ENCODE assay signal across 16 cellular contexts in genomic region chr4:37095925-37096324, GRCh38.
DNase-seq lines count a peak whose midpoint lies in the region; TF ChIP-seq lines count a peak whose summit lies in the region.
"Had no signal": no experiment of that assay in that cellular context is flagged by ENCODE, and none has a peak within 500 bp of the region (broad histone marks: within the 10 kb centered on the region; RNA-seq: fewer than 3 reads in every experiment).

No MANE protein-coding gene starts in this region.

- H2BK15ac ChIP-seq in mesenchymal stem cell (ENCODE audit: low read depth, poor library complexity, severe bottlenecking): no peak overlapping the region

- CTCF ChIA-PET in CD8-positive, alpha-beta memory T cell (lab: Charles Lee): no interaction called here

- no peaks in the 10 kb centered on the region for H3K4me1 Mint-ChIP-seq in CD8-positive, alpha-beta memory T cell
- H3K4me1 Mint-ChIP-seq: CD4-positive, alpha-beta memory T cell had no signal

- H3K4me1 ChIP-seq in mesenchymal stem cell (ENCODE audit: control insufficient read depth, insufficient read depth, low read depth, low read length): no peaks in the 10 kb centered on the region
- no peaks in the 10 kb centered on the region for H3K4me1 ChIP-seq in vagina
- H3K4me1 ChIP-seq in CD8-positive, alpha-beta memory T cell (ENCODE audit: insufficient read depth, low read length): no peaks in the 10 kb centered on the region
- H3K4me1 ChIP-seq: HAP-1 had no signal

- no peak overlapping the region for H4K91ac ChIP-seq in mesenchymal stem cell (ENCODE audit: low read length)

- DNase-seq in GM12865 (ENCODE audit: low read depth) (peak; percentile 4), RKO (ENCODE audit: low spot score) (peak; percentile 12), mesenchymal stem cell (no peak), vagina (ENCODE audit: extremely low spot score in 2 of 2) (no peak), ureter (ENCODE audit: low spot score) (no peak), activated T-cell treated with anti-CD3 and anti-CD28 coated beads for 4 hours (no peak)
- no peak for DNase-seq in CD8-positive, alpha-beta memory T cell
- DNase-seq: C1 segment of cervical spinal cord; Caco-2; CD4-positive, alpha-beta memory T cell; DMS153; DMS79 treated with DMSO at 0.1 percent for 48 hours; GF-D8; GOT3; HFFc6 had no signal

- H3K4me3 ChIP-seq in GM12865 (ENCODE audit: low read depth, low read length) (no peak overlapping the region), mesenchymal stem cell (ENCODE audit: insufficient read depth in 1 of 2, low read depth in 1 of 2, low read length in 2 of 2) (no peak overlapping the region), vagina (no peak overlapping the region)
- no peak overlapping the region for H3K4me3 ChIP-seq in CD8-positive, alpha-beta memory T cell (ENCODE audit: low read length)
- H3K4me3 ChIP-seq: HAP-1 had no signal

- no peak overlapping the region for H2BK5ac ChIP-seq in mesenchymal stem cell (ENCODE audit: low read depth, low read length, poor library complexity, severe bottlenecking)

- peaks cover 0 to 3% (median 3%) of the 10 kb centered on the region in 5 donors for H3K9me3 Mint-ChIP-seq in CD8-positive, alpha-beta memory T cell

- intact Hi-C loops in vagina (cut with DNase I): no loop called here

- H3K27ac Mint-ChIP-seq in CD8-positive, alpha-beta memory T cell: no peak overlapping the region
- H3K27ac Mint-ChIP-seq: CD4-positive, alpha-beta memory T cell; HFFc6 had no signal

- H3K14ac ChIP-seq in mesenchymal stem cell (ENCODE audit: low read length in 2 of 2): no peak overlapping the region

- no peak overlapping the region for H3K9ac ChIP-seq in mesenchymal stem cell (ENCODE audit: low read length)

- H3K36me3 Mint-ChIP-seq in CD8-positive, alpha-beta memory T cell: no peaks in the 10 kb centered on the region
- H3K36me3 Mint-ChIP-seq: CD4-positive, alpha-beta memory T cell had no signal

- no peak overlapping the region for H2AK5ac ChIP-seq in mesenchymal stem cell (ENCODE audit: low read length, severe bottlenecking)

- no peak overlapping the region for H3K4me3 Mint-ChIP-seq in CD8-positive, alpha-beta memory T cell
- H3K4me3 Mint-ChIP-seq: CD4-positive, alpha-beta memory T cell; HFFc6 had no signal

- no peak overlapping the region for H2BK12ac ChIP-seq in mesenchymal stem cell (ENCODE audit: low read length in 2 of 2)

- H4K8ac ChIP-seq in mesenchymal stem cell (ENCODE audit: low read length): no peak overlapping the region

- no peak overlapping the region for H3K23ac ChIP-seq in mesenchymal stem cell (ENCODE audit: low read length in 2 of 2)

- 82% methylated on average over 1 of the region's 1 CpG for WGBS in mesenchymal stem cell

- no peak overlapping the region for H2AFZ ChIP-seq in mesenchymal stem cell (ENCODE audit: low read depth, low read length)

- H3K36me3 ChIP-seq in mesenchymal stem cell (ENCODE audit: control insufficient read depth in 1 of 2, insufficient read depth in 2 of 2, low read depth in 1 of 2, low read length in 2 of 2): no peaks in the 10 kb centered on the region
- H3K36me3 ChIP-seq in vagina: no peaks in the 10 kb centered on the region
- H3K36me3 ChIP-seq in CD8-positive, alpha-beta memory T cell (ENCODE audit: insufficient read depth, low read length): no peaks in the 10 kb centered on the region
- H3K36me3 ChIP-seq: HAP-1 had no signal

- no peak overlapping the region for H3K18ac ChIP-seq in mesenchymal stem cell (ENCODE audit: low read depth in 1 of 2, low read length in 2 of 2)

- no peak for TF ChIP-seq POLR2A in vagina (IDR thresholded peaks at IDR 0.05)

- TF ChIP-seq CTCF in GM12865 (IDR thresholded peaks at IDR 0.05; ENCODE audit: insufficient read depth, low read depth, low read length, missing control alignments) (no peak), vagina (IDR thresholded peaks at IDR 0.05) (no peak)

- peak overlapping the region; percentile 17 for H3K4me2 ChIP-seq in mesenchymal stem cell (ENCODE audit: low read length, poor library complexity, severe bottlenecking)

- POLR2A ChIA-PET in CD8-positive, alpha-beta memory T cell (lab: Charles Lee): no interaction called here

- no peaks in the 10 kb centered on the region for H3K27me3 Mint-ChIP-seq in CD8-positive, alpha-beta memory T cell
- H3K27me3 Mint-ChIP-seq: CD4-positive, alpha-beta memory T cell had no signal

- H3K9me3 ChIP-seq in mesenchymal stem cell (ENCODE audit: control insufficient read depth, low read length): no peaks in the 10 kb centered on the region
- no peaks in the 10 kb centered on the region for H3K9me3 ChIP-seq in vagina
- no peaks in the 10 kb centered on the region for H3K9me3 ChIP-seq in CD8-positive, alpha-beta memory T cell (ENCODE audit: low read length)
- H3K9me3 ChIP-seq: Caco-2, HAP-1 had no signal

- no peaks in the 10 kb centered on the region for H3K27me3 ChIP-seq in mesenchymal stem cell (ENCODE audit: control insufficient read depth in 1 of 2, insufficient read depth in 1 of 2, low read length in 2 of 2)
- no peaks in the 10 kb centered on the region for H3K27me3 ChIP-seq in vagina
- H3K27me3 ChIP-seq in CD8-positive, alpha-beta memory T cell (ENCODE audit: insufficient read depth, low read length, poor library complexity, severe bottlenecking): no peaks in the 10 kb centered on the region

- H3K79me1 ChIP-seq in mesenchymal stem cell (replicated peaks; ENCODE audit: low read length, poor library complexity, severe bottlenecking): no peaks in the 10 kb centered on the region

- H3K27ac ChIP-seq in mesenchymal stem cell (ENCODE audit: low read length, poor library complexity, severe bottlenecking): no peak overlapping the region
- H3K27ac ChIP-seq in vagina: no peak overlapping the region
- no peak overlapping the region for H3K27ac ChIP-seq in CD8-positive, alpha-beta memory T cell (ENCODE audit: low read depth, low read length)

- no peak overlapping the region for H2BK120ac ChIP-seq in mesenchymal stem cell (ENCODE audit: low read depth, low read length)

- no peak overlapping the region for H3K4ac ChIP-seq in mesenchymal stem cell (ENCODE audit: low read depth in 1 of 2, low read length in 2 of 2)

Comparison
In these comparisons a context has a peak if more than half of its experiments do, and no peak if none do; other contexts are left out.
1. DNase-seq: peak in GM12865 (single experiment) and RKO (single experiment); none in mesenchymal stem cell (single experiment), vagina (0 of 2), ureter (single experiment), CD8-positive, alpha-beta memory T cell (0 of 5) and activated T-cell treated with anti-CD3 and anti-CD28 coated beads for 4 hours (single experiment).